In genomic region chr10:102804382-102804781, GRCh38 we compare ENCODE assay signal across 1 cellular context.
TF ChIP-seq lines count a peak whose summit lies in the region.

No MANE protein-coding gene starts in this region.

TF ChIP-seq in H1, 55 proteins besides CTCF, POLR2A, EP300 and RAD21:
- TF ChIP-seq BACH1 (IDR thresholded peaks at IDR 0.05; ENCODE audit: low read length) (no peak), POLR2AphosphoS5 (IDR thresholded peaks at IDR 0.05; ENCODE audit: low read depth, low read length) (no peak), CHD7 (IDR thresholded peaks at IDR 0.05; ENCODE audit: insufficient replicate concordance, low read length) (no peak), RBBP5 (IDR thresholded peaks at IDR 0.05; ENCODE audit: borderline replicate concordance, low read depth, low read length) (no peak), CBX5 (IDR thresholded peaks at IDR 0.05; ENCODE audit: low read depth, low read length) (no peak), HDAC2 (IDR thresholded peaks at IDR 0.05; ENCODE audit: borderline replicate concordance in 1 of 2, low read depth in 2 of 2, low read length in 2 of 2) (no peak), GTF2F1 (IDR thresholded peaks at IDR 0.05; ENCODE audit: borderline replicate concordance, low read depth, low read length) (no peak), KDM5A (IDR thresholded peaks at IDR 0.05; ENCODE audit: low read length) (no peak), BCL11A (IDR thresholded peaks at IDR 0.05; ENCODE audit: low read depth in 2 of 2, low read length in 2 of 2) (no peak), YY1 (IDR thresholded peaks at IDR 0.05; ENCODE audit: low read depth, low read length) (no peak), CEBPB (IDR thresholded peaks at IDR 0.05; ENCODE audit: low read depth, low read length) (no peak), CHD2 (IDR thresholded peaks at IDR 0.05; ENCODE audit: low read length) (no peak), RXRA (IDR thresholded peaks at IDR 0.05; ENCODE audit: insufficient read depth, low read depth, low read length) (no peak), ZNF274 (IDR thresholded peaks at IDR 0.05; ENCODE audit: borderline replicate concordance, extremely low read depth, low read length) (no peak), MAFK (IDR thresholded peaks at IDR 0.05; ENCODE audit: low read depth, low read length) (no peak)
